ENCODE assay signal across 8 cellular contexts in genomic region chr22:35835998-35836691, GRCh38.
DNase-seq lines count a peak whose midpoint lies in the region; ATAC-seq and TF ChIP-seq lines count a peak whose summit lies in the region.

No MANE protein-coding gene starts in this region.

- H3K4me3 ChIP-seq in NT2/D1 (ENCODE audit: insufficient read length, low read depth), result peak overlapping the region; percentile 62
- peak overlapping the region; percentile 50 to 70 for H3K4me3 ChIP-seq in duodenal mucosa (ENCODE audit: low read depth in 1 of 2, low read length in 2 of 2)
- no peak overlapping the region for H3K4me3 ChIP-seq in lung
- H3K4me3 ChIP-seq in uterus, result peak overlapping the region; percentile 30 to 35

- H3K9me3 ChIP-seq in NT2/D1 (ENCODE audit: insufficient read depth, low read length) (no peaks in the 10 kb centered on the region), duodenal mucosa (ENCODE audit: control insufficient read depth in 1 of 2, low read length in 2 of 2) (no peaks in the 10 kb centered on the region), lung (ENCODE audit: control insufficient read depth in 2 of 2, insufficient read depth in 1 of 2, low read length in 1 of 2) (no peaks in the 10 kb centered on the region), uterus (no peaks in the 10 kb centered on the region)

- H3K4me1 ChIP-seq in NT2/D1 (ENCODE audit: insufficient read depth, insufficient read length) (no peaks in the 10 kb centered on the region), duodenal mucosa (ENCODE audit: control insufficient read depth in 1 of 2, insufficient read depth in 2 of 2, low read length in 2 of 2) (peaks cover 50 to 52% of the 10 kb centered on the region in 2 donors), lung (ENCODE audit: control insufficient read depth in 2 of 2, insufficient read depth in 2 of 2, low read length in 2 of 2) (peaks cover 2 to 24% of the 10 kb centered on the region in 2 donors), uterus (peaks cover 12 to 24% of the 10 kb centered on the region in 2 donors)

- DNase-seq in stimulated activated naive CD8-positive, alpha-beta T cell treated with anti-CD3 and anti-CD28 coated beads, Interleukin-15, Interleukin-2, amounts not matched to agents 100 U/mL and 50 U/mL, for 24 hours, result no peak
- DNase-seq in NT2/D1 (ENCODE audit: low read depth, low spot score) (peak; percentile 57), lung (ENCODE audit: low spot score) (peak; percentile 64), uterus (peak; percentile 61 to 74), KG1 (lab: John Stamatoyannopoulos, UW) (no peak)

- H3K36me3 ChIP-seq in NT2/D1 (ENCODE audit: insufficient read depth, insufficient read length, low read length), result peaks cover 9% of the 10 kb centered on the region
- H3K36me3 ChIP-seq in duodenal mucosa (ENCODE audit: control insufficient read depth in 1 of 2, insufficient read depth in 2 of 2, low read length in 2 of 2), result no peaks in the 10 kb centered on the region
- peaks cover 0 to 3% of the 10 kb centered on the region in 2 donors for H3K36me3 ChIP-seq in lung (ENCODE audit: control insufficient read depth in 2 of 2, insufficient read depth in 2 of 2, low read length in 2 of 2)
- no peaks in the 10 kb centered on the region for H3K36me3 ChIP-seq in uterus

- TF ChIP-seq POLR2A in uterus (IDR thresholded peaks at IDR 0.05), result no peak

- H3K9ac ChIP-seq in NT2/D1 (ENCODE audit: insufficient read length, low read depth) (peak overlapping the region; percentile 83), duodenal mucosa (ENCODE audit: low read depth in 1 of 2, low read length in 2 of 2) (peak overlapping the region; percentile 16 to 53)

- H3K4me1 Mint-ChIP-seq in stimulated activated naive CD8-positive, alpha-beta T cell treated with anti-CD3 and anti-CD28 coated beads, Interleukin-15, Interleukin-2, amounts not matched to agents 100 ng/mL and 50 ng/mL, for 24 hours (ENCODE audit: low read depth), result peaks cover 27% of the 10 kb centered on the region

- no peak for ATAC-seq in stimulated activated naive CD8-positive, alpha-beta T cell treated with anti-CD3 and anti-CD28 coated beads, Interleukin-15, Interleukin-2, amounts not matched to agents 100 U/mL and 50 U/mL, for 24 hours
- peak; percentile 38 for ATAC-seq in lung (ENCODE audit: insufficient read depth, low FRiP score)
- no peak for ATAC-seq in HG02588 (IDR thresholded peaks at IDR 0.05; ENCODE audit: unreplicated experiment)

- peak overlapping the region; percentile 70 for H3K27ac Mint-ChIP-seq in stimulated activated naive CD8-positive, alpha-beta T cell treated with anti-CD3 and anti-CD28 coated beads, Interleukin-15, Interleukin-2, amounts not matched to agents 100 ng/mL and 50 ng/mL, for 24 hours

- intact Hi-C loops in uterus (cut with DNase I; ENCODE audit: low total_unique reads), result loop anchor here (10.0 kb wide), 1 partner anchor 201 kb away; no protein-coding TSS in a partner anchor

- H3K27me3 Mint-ChIP-seq in stimulated activated naive CD8-positive, alpha-beta T cell treated with anti-CD3 and anti-CD28 coated beads, Interleukin-15, Interleukin-2, amounts not matched to agents 100 ng/mL and 50 ng/mL, for 24 hours, result peaks cover 30% of the 10 kb centered on the region

- H3K9me3 Mint-ChIP-seq in stimulated activated naive CD8-positive, alpha-beta T cell treated with anti-CD3 and anti-CD28 coated beads, Interleukin-15, Interleukin-2, amounts not matched to agents 100 ng/mL and 50 ng/mL, for 24 hours, result no peaks in the 10 kb centered on the region

- H3K4me3 Mint-ChIP-seq in stimulated activated naive CD8-positive, alpha-beta T cell treated with anti-CD3 and anti-CD28 coated beads, Interleukin-15, Interleukin-2, amounts not matched to agents 100 ng/mL and 50 ng/mL, for 24 hours, result no peak overlapping the region

- TF ChIP-seq CTCF in lung (IDR thresholded peaks at IDR 0.05; ENCODE audit: control extremely low read depth, extremely low read depth) (no peak), uterus (IDR thresholded peaks at IDR 0.05) (no peak)

- H3K27me3 ChIP-seq in NT2/D1 (ENCODE audit: insufficient read depth, insufficient read length) (no peaks in the 10 kb centered on the region), duodenal mucosa (ENCODE audit: control insufficient read depth in 1 of 2, insufficient read depth in 2 of 2, low read length in 2 of 2) (no peaks in the 10 kb centered on the region), lung (ENCODE audit: control insufficient read depth, insufficient read depth) (no peaks in the 10 kb centered on the region), uterus (no peaks in the 10 kb centered on the region)

- no peaks in the 10 kb centered on the region for H3K36me3 Mint-ChIP-seq in stimulated activated naive CD8-positive, alpha-beta T cell treated with anti-CD3 and anti-CD28 coated beads, Interleukin-15, Interleukin-2, amounts not matched to agents 100 ng/mL and 50 ng/mL, for 24 hours (ENCODE audit: low read depth)

- H3K27ac ChIP-seq in duodenal mucosa (ENCODE audit: low read depth, low read length), result no peak overlapping the region
- peak overlapping the region; percentile 78 to 99 for H3K27ac ChIP-seq in lung (ENCODE audit: low read depth in 1 of 2, low read length in 1 of 2)
- peak overlapping the region; percentile 87 to 93 for H3K27ac ChIP-seq in uterus

- WGBS in lung, 2 donors, result 14 to 49% methylated on average over 6 of the region's 6 CpGs

Comparison
In these comparisons a context has a peak if more than half of its experiments do, and no peak if none do; other contexts are left out.
1. DNase-seq: peak in NT2/D1 (single experiment), lung (single experiment) and uterus (2 of 2); none in stimulated activated naive CD8-positive, alpha-beta T cell treated with anti-CD3 and anti-CD28 coated beads, Interleukin-15, Interleukin-2, amounts not matched to agents 100 U/mL and 50 U/mL, for 24 hours (single experiment) and KG1 (single experiment).